30 cellular contexts compared by ENCODE assay signal in the genomic region with DNA sequence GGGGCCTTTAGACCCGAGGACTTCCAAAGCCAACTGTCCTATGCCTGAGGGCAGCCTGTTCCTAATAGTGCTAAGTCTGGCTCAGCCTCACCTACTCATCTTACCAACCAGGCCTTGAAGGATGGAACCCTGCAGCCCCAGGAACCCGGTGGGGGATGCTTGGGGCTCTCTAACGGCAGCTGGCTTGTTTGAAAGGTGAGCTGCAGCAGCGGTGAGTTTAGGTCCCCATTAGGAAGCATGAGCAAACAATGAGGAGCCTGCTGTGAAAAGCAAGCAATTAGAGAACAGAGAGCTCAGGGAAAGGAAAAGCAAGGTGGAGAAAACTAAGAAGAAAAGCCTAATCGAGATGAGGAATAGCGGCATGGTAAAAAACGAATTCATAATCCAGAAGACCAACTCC. TPM values are rescaled to one million over a fixed set of nuclear protein-coding genes. Genes with fewer than 3 reads are reported as not detected.
"Had no signal": no experiment of that assay in that cellular context is flagged by ENCODE, and none has a peak within 500 bp of the region (broad histone marks: within the 10 kb centered on the region; RNA-seq: fewer than 3 reads in every experiment).

No MANE protein-coding gene starts in this region.

- H3K27me3 ChIP-seq: adrenal gland, ascending aorta, brain microvascular endothelial cell, sigmoid colon, vagina had no signal

- H3K4me3 ChIP-seq: adrenal gland, ascending aorta, sigmoid colon, smooth muscle cell, thoracic aorta, vagina had no signal

- H3K27me3 Mint-ChIP-seq: activated B cell treated with CpG ODN at 0.5 μM for 24 hours; activated CD4-positive, alpha-beta T cell treated with anti-CD3 and anti-CD28 coated beads for 36 hours; activated naive CD8-positive, alpha-beta T cell; activated T-cell treated with anti-CD3 and anti-CD28 coated beads, Interleukin-2, amount 50 U/mL, for 24 hours; dendritic cell treated with granulocyte-macrophage colony-stimulating factor and Interleukin-4, amounts not matched to agents 40 ng/mL and 50 ng/mL, for 4 days; type B pancreatic cell had no signal

- H3K27ac ChIP-seq: adrenal gland, ascending aorta, brain microvascular endothelial cell, sigmoid colon, thoracic aorta, vagina had no signal

- H3K4me1 ChIP-seq: adrenal gland, ascending aorta, sigmoid colon, vagina had no signal

- H3K9me3 ChIP-seq: adrenal gland, ascending aorta, sigmoid colon, thoracic aorta, vagina had no signal

- DNase-seq: activated B cell treated with CpG ODN at 0.5 μM for 24 hours; activated CD4-positive, alpha-beta T cell treated with anti-CD3 and anti-CD28 coated beads for 36 hours; activated CD4-positive, alpha-beta T cell treated with anti-CD3 and anti-CD28 coated beads, Interleukin-2, amount 50 U/mL, for 4 hours; activated CD8-positive, alpha-beta memory T cell treated with anti-CD3 and anti-CD28 coated beads for 24 hours; activated CD8-positive, alpha-beta memory T cell treated with anti-CD3 and anti-CD28 coated beads, Interleukin-2, amount 50 U/mL, for 4 hours; activated naive CD4-positive, alpha-beta T cell; activated T-cell treated with anti-CD3 and anti-CD28 coated beads, Interleukin-2, amount 50 U/mL, for 24 hours; adrenal gland; brain microvascular endothelial cell; caudate nucleus; effector CD4-positive, alpha-beta T cell; foreskin melanocyte; left ventricle myocardium superior; occipital lobe; posterior cingulate gyrus; sigmoid colon; stimulated activated CD4-positive, alpha-beta T cell treated with anti-CD3 and anti-CD28 coated beads, Interleukin-15, amount 100 ng/mL, for 24 hours; stimulated activated naive CD4-positive, alpha-beta T cell treated with Interleukin-2 at 50 U/mL for 16 hours; T-helper 9 cell had no signal

- H3K27ac Mint-ChIP-seq: activated B cell treated with CpG ODN at 0.5 μM for 24 hours; activated CD4-positive, alpha-beta T cell treated with anti-CD3 and anti-CD28 coated beads for 36 hours; activated naive CD8-positive, alpha-beta T cell; activated T-cell treated with anti-CD3 and anti-CD28 coated beads, Interleukin-2, amount 50 U/mL, for 24 hours; activated T-helper 2 cell treated with anti-CD3 and anti-CD28 coated beads, Interferon-gamma antibody, Interleukin-2, Interleukin-4, amounts not matched to agents 10 μg/mL and 5 μg/mL and 100 μg/mL, durations not matched to agents 14 hours and 24 hours and 36 hours; dendritic cell treated with granulocyte-macrophage colony-stimulating factor and Interleukin-4, amounts not matched to agents 40 ng/mL and 50 ng/mL, for 4 days; type B pancreatic cell had no signal

- ATAC-seq: activated CD4-positive, alpha-beta T cell treated with anti-CD3 and anti-CD28 coated beads for 36 hours; esophagus mucosa; left ventricle myocardium superior had no signal

- H3K4me1 Mint-ChIP-seq: activated B cell treated with CpG ODN at 0.5 μM for 24 hours; activated CD4-positive, alpha-beta T cell treated with anti-CD3 and anti-CD28 coated beads for 36 hours had no signal

- H3K4me3 Mint-ChIP-seq: activated B cell treated with CpG ODN at 0.5 μM for 24 hours; activated CD4-positive, alpha-beta T cell treated with anti-CD3 and anti-CD28 coated beads for 36 hours; activated naive CD8-positive, alpha-beta T cell; activated T-cell treated with anti-CD3 and anti-CD28 coated beads, Interleukin-2, amount 50 U/mL, for 24 hours; dendritic cell treated with granulocyte-macrophage colony-stimulating factor and Interleukin-4, amounts not matched to agents 40 ng/mL and 50 ng/mL, for 4 days; type B pancreatic cell had no signal

- H3K4me2 ChIP-seq: smooth muscle cell had no signal

- H3K9me3 Mint-ChIP-seq: activated B cell treated with CpG ODN at 0.5 μM for 24 hours; activated T-cell treated with anti-CD3 and anti-CD28 coated beads, Interleukin-2, amount 50 U/mL, for 24 hours; activated T-helper 2 cell treated with anti-CD3 and anti-CD28 coated beads, Interferon-gamma antibody, Interleukin-2, Interleukin-4, amounts not matched to agents 10 μg/mL and 5 μg/mL and 100 μg/mL, durations not matched to agents 14 hours and 24 hours and 36 hours; dendritic cell treated with granulocyte-macrophage colony-stimulating factor and Interleukin-4, amounts not matched to agents 40 ng/mL and 50 ng/mL, for 4 days; type B pancreatic cell had no signal

RNA-seq across cellular contexts. Expression of a gene that starts 39.9 kb away (rescaled TPM):
- polyA plus RNA-seq: neural cell had no signal

RNA-seq across cellular contexts. Expression of a gene that starts 45.6 kb away (rescaled TPM):
- total RNA-seq: endothelial cell of umbilical vein had no signal
- polyA plus RNA-seq: endothelial cell of umbilical vein, smooth muscle cell had no signal
